8 cellular contexts compared by ENCODE assay signal in genomic region chr2:27380626-27381556, GRCh38. TPM values are rescaled to one million over a fixed set of nuclear protein-coding genes. Genes with fewer than 3 reads are reported as not detected.
DNase-seq lines count a peak whose midpoint lies in the region; ATAC-seq lines count a peak whose summit lies in the region.

TSS of gene ZNF513 (minus strand) at chr2:27380734. CDS start at chr2:27380526, 208 bp downstream.

- ATAC-seq in GM19023 (IDR thresholded peaks at IDR 0.05; ENCODE audit: unreplicated experiment) (peak; percentile 83), HG03280 (IDR thresholded peaks at IDR 0.05; ENCODE audit: unreplicated experiment) (peak; percentile 88), left colon (peak; percentile 81)

- peak; percentile 96 for DNase-seq in AG08396 (ENCODE audit: low spot score)
- DNase-seq in NCI-H510A treated with DMSO at 0.1 percent for 48 hours (lab: John Stamatoyannopoulos, UW), result peak; percentile 93
- DNase-seq in activated CD4-positive, alpha-beta T cell treated with anti-CD3 and anti-CD28 coated beads for 4 hours, result peak; percentile 82 to 86
- peak; percentile 97 to 98 for DNase-seq in left colon
- peak; percentile 81 to 83 for DNase-seq in stimulated activated CD4-positive, alpha-beta T cell treated with anti-CD3 and anti-CD28 coated beads, Interleukin-1b, Interleukin-23, amount 100 ng/mL, for 4 hours (ENCODE audit: low read depth in 2 of 2)

- H3K27ac ChIP-seq in cingulate gyrus (ENCODE audit: low read depth, low read length), result peak within 1 kb of the TSS; percentile 86

- intact Hi-C loops in left colon (cut with DNase I, micrococcal nuclease), result no loop called here

RNA-seq across cellular contexts. Expression of gene ZNF513, which starts in this region (rescaled TPM):
- total RNA-seq in left colon, result 10 to 100 TPM; 24.9 to 27.4 TPM

Comparison
In these comparisons a context has a peak if more than half of its experiments do, and no peak if none do; other contexts are left out.
1. Peak in every context shown above with its lines: DNase-seq, ATAC-seq and H3K27ac ChIP-seq.